1 cellular context compared by ENCODE assay signal in the genomic region with DNA sequence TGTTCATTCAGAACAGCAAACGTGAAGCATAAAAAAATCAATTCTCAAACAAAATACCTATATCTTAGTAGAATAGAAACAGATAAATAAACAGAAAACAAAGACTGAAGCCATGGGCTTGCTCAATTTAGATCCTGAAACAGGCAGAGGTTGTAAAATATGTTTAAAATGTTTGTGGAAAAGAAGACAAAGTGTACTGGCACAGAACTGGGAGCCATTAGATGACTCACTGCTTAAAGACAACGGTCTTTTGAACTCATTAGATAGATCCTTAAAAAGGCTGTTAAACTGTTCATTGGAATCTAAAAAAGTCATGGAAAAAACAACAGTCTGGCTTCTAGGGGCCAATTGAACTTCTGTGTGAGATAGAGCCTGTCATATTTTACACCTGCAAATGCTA.
TF ChIP-seq lines count a peak whose summit lies in the region.

No MANE protein-coding gene starts in this region.

TF ChIP-seq in H1, 55 proteins besides CTCF, POLR2A, EP300 and RAD21 (continued from another document):
- TF ChIP-seq CHD7 (IDR thresholded peaks at IDR 0.05; ENCODE audit: insufficient replicate concordance, low read length) (no peak), EZH2 (IDR thresholded peaks at IDR 0.05; ENCODE audit: low read depth, low read length, severe bottlenecking) (no peak), RBBP5 (IDR thresholded peaks at IDR 0.05; ENCODE audit: borderline replicate concordance, low read depth, low read length) (no peak), JUN (IDR thresholded peaks at IDR 0.05; ENCODE audit: low read depth, low read length) (no peak), SAP30 (IDR thresholded peaks at IDR 0.05; ENCODE audit: insufficient read depth, insufficient replicate concordance, low read length) (no peak), KDM4A (IDR thresholded peaks at IDR 0.05; ENCODE audit: low read depth, low read length, severe bottlenecking) (no peak), TCF12 (IDR thresholded peaks at IDR 0.05; ENCODE audit: low read depth, low read length) (no peak), CBX5 (IDR thresholded peaks at IDR 0.05; ENCODE audit: low read depth, low read length) (no peak), CHD1 (IDR thresholded peaks at IDR 0.05; ENCODE audit: low read depth, low read length) (no peak), HDAC2 (IDR thresholded peaks at IDR 0.05; ENCODE audit: borderline replicate concordance in 1 of 2, low read depth in 2 of 2, low read length in 2 of 2) (no peak), GTF2F1 (IDR thresholded peaks at IDR 0.05; ENCODE audit: borderline replicate concordance, low read depth, low read length) (no peak), PHF8 (conservative IDR thresholded peaks at IDR 0.05; ENCODE audit: low read depth, low read length) (no peak), SIRT6 (IDR thresholded peaks at IDR 0.05; ENCODE audit: low read length) (no peak), TEAD4 (IDR thresholded peaks at IDR 0.05; ENCODE audit: low read depth, low read length) (no peak), CEBPB (IDR thresholded peaks at IDR 0.05; ENCODE audit: low read depth, low read length) (no peak)
